Comparison of ENCODE assay signal across 9 cellular contexts in genomic region chr3:90091557-90091956, GRCh38.
DNase-seq lines count a peak whose midpoint lies in the region; ATAC-seq and TF ChIP-seq lines count a peak whose summit lies in the region.
"Had no signal": no experiment of that assay in that cellular context is flagged by ENCODE, and none has a peak within 500 bp of the region (broad histone marks: within the 10 kb centered on the region; RNA-seq: fewer than 3 reads in every experiment).

No MANE protein-coding gene starts in this region.

- TF ChIP-seq CTCF in psoas muscle (IDR thresholded peaks at IDR 0.05) = peak; percentile 36

- WGBS in psoas muscle, 3 donors = 24 to 32% (median 26%) methylated on average over 2 of the region's 2 CpGs

- no peak overlapping the region for H3K4me3 ChIP-seq in psoas muscle

- intact Hi-C loops in psoas muscle (cut with DNase I) = no loop called here

- H3K36me3 ChIP-seq in psoas muscle (ENCODE audit: insufficient read depth in 1 of 2, low read depth in 1 of 2) = no peaks in the 10 kb centered on the region

- peak; percentile 60 for ATAC-seq in GM18508 (IDR thresholded peaks at IDR 0.05; ENCODE audit: insufficient read depth, unreplicated experiment)
- ATAC-seq in HG03460 (IDR thresholded peaks at IDR 0.05; ENCODE audit: unreplicated experiment) = peak; percentile 70
- no peak for ATAC-seq in psoas muscle
- no peak for ATAC-seq in activated CD4-positive, CD25-positive, alpha-beta regulatory T cell treated with anti-CD3 and anti-CD28 coated beads, Interleukin-2, amount 50 U/mL, for 24 hours

- no peaks in the 10 kb centered on the region for H3K9me3 ChIP-seq in psoas muscle

- H3K27ac ChIP-seq in psoas muscle = no peak overlapping the region

- H3K4me1 ChIP-seq in psoas muscle = no peaks in the 10 kb centered on the region

- no peaks in the 10 kb centered on the region for H3K27me3 ChIP-seq in psoas muscle (ENCODE audit: insufficient read depth in 3 of 3, low read length in 2 of 3)

- DNase-seq in OCI-M1 (lab: John Stamatoyannopoulos, UW) = peak; percentile 56
- peak; percentile 87 for DNase-seq in fibroblast of peridontal ligament (ENCODE audit: extremely low read depth)
- no peak for DNase-seq in psoas muscle
- no peak for DNase-seq in NCI-H2196 treated with DMSO at 0.1 percent for 48 hours (lab: John Stamatoyannopoulos, UW; ENCODE audit: unreplicated experiment)
- DNase-seq in cortex of kidney (lab: John Stamatoyannopoulos, UW) = no peak
- DNase-seq: activated B cell treated with CpG ODN at 0.5 μM for 24 hours had no signal

Comparison
In these comparisons a context has a peak if more than half of its experiments do, and no peak if none do; other contexts are left out.
1. ATAC-seq: peak in GM18508 (single experiment) and HG03460 (single experiment); none in psoas muscle (0 of 4) and activated CD4-positive, CD25-positive, alpha-beta regulatory T cell treated with anti-CD3 and anti-CD28 coated beads, Interleukin-2, amount 50 U/mL, for 24 hours (0 of 2).
2. DNase-seq: peak in OCI-M1 (single experiment) and fibroblast of peridontal ligament (single experiment); none in psoas muscle (0 of 2), NCI-H2196 treated with DMSO at 0.1 percent for 48 hours (single experiment) and cortex of kidney (single experiment).